24 cellular contexts compared by ENCODE assay signal in the genomic region with DNA sequence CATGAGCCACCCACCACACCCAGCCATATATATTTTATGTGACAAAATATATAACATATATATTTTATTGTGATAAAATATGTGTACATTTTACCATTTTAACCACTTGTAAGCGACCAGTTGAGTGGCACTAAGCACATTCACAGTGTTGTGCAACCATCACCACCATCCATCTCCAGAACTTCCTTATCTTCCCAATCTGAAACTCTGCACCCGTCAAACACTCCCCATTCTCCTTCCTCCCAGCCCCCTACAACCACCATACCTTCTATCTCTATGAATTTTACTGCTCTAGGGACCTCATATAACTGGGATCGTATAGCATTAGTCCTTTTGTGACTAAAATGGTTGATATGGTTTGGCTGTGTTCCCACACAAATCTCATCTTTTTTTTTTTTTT.
"Had no signal": no experiment of that assay in that cellular context is flagged by ENCODE, and none has a peak within 500 bp of the region (broad histone marks: within the 10 kb centered on the region; RNA-seq: fewer than 3 reads in every experiment).

No MANE protein-coding gene starts in this region.

- FAIRE-seq: colon, RCC 7860 had no signal

- H3K27ac ChIP-seq: brain microvascular endothelial cell, cardiac muscle cell, WERI-Rb-1 had no signal

- H3K4me3 ChIP-seq: cardiac muscle cell had no signal

- H3K36me3 ChIP-seq: brain microvascular endothelial cell, cardiac muscle cell, WERI-Rb-1 had no signal

- ATAC-seq: activated T-cell treated with anti-CD3 and anti-CD28 coated beads, Interleukin-2, amount 50 U/mL, for 72 hours; PC-3 had no signal

- H3K27me3 ChIP-seq: brain microvascular endothelial cell, cardiac muscle cell had no signal

- DNase-seq: activated CD4-positive, alpha-beta memory T cell treated with anti-CD3 and anti-CD28 coated beads, Interleukin-2, amount 10 ng/mL, durations not matched to agents 7 days and 5 days; activated CD4-positive, alpha-beta T cell treated with anti-CD3 and anti-CD28 coated beads for 36 hours; activated CD4-positive, alpha-beta T cell treated with anti-CD3 and anti-CD28 coated beads, Interleukin-2, amount 50 U/mL, for 1 hour; activated gamma-delta T cell treated with Interleukin-2 at 50 U/mL for 16 hours; activated naive CD4-positive, alpha-beta T cell treated with anti-CD3 and anti-CD28 coated beads, Interleukin-2, amount 10 ng/mL, durations not matched to agents 7 days and 5 days; activated naive CD8-positive, alpha-beta T cell treated with anti-CD3 and anti-CD28 coated beads for 36 hours; activated T-cell treated with anti-CD3 and anti-CD28 coated beads, Interleukin-2, amount 50 U/mL, for 72 hours; brain microvascular endothelial cell; MM.1S; NCI-H1105; NCI-H1436; NCI-H1694 treated with DMSO at 0.1 percent for 48 hours; NCI-H2029 treated with DMSO at 0.1 percent for 48 hours; NCI-H345; NCI-H510A treated with DMSO at 0.1 percent for 48 hours; NCI-H69; NK-92 treated with Interleukin-12 subunit alpha and Interleukin-12 subunit beta, amount 100 ng/mL, for 24 hours; PC-3; SHP77; T-helper 1 cell; WERI-Rb-1 had no signal
